Comparison of ENCODE assay signal across 8 cellular contexts in genomic region chr9:78235771-78236510, GRCh38. TPM values are rescaled to one million over a fixed set of nuclear protein-coding genes. Genes with fewer than 3 reads are reported as not detected.
DNase-seq lines count a peak whose midpoint lies in the region; ATAC-seq, FAIRE-seq and TF ChIP-seq lines count a peak whose summit lies in the region.

CEP78 (plus strand) TSS chr9:78236075; CDS start chr9:78236351, 276 bp downstream.

- DNase-seq in AG04450 (ENCODE audit: low read depth, low spot score) (peak; percentile 81), NCI-H2196 treated with DMSO at 0.1 percent for 48 hours (lab: John Stamatoyannopoulos, UW; ENCODE audit: unreplicated experiment) (peak; percentile 78), bronchial epithelial cell (ENCODE audit: low read depth) (peak; percentile 88), iPS-NIHi11 (ENCODE audit: low spot score) (peak; percentile 96), small intestine (peak; percentile 93)

- CTCF ChIA-PET in AG04450 (lab: Charles Lee): interaction anchor here (1.5 kb wide), 1 partner anchor 133 kb away, joined by 3 read pairs; no protein-coding TSS in a partner anchor

- FAIRE-seq in bronchial epithelial cell (lab: Jason Lieb, UNC): no peak
- FAIRE-seq in small intestine (lab: Jason Lieb, UNC): no peak

- H3K27ac ChIP-seq in AG04450 (ENCODE audit: low read depth, low read length): peak within 1 kb of the TSS; percentile 75
- peak within 1 kb of the TSS; percentile 75 to 89 for H3K27ac ChIP-seq in small intestine (ENCODE audit: low read depth in 1 of 2, low read length in 1 of 2)

- ATAC-seq in GM18870 (IDR thresholded peaks at IDR 0.05; ENCODE audit: unreplicated experiment) (peak; percentile 96), HG03108 (IDR thresholded peaks at IDR 0.05; ENCODE audit: unreplicated experiment) (peak; percentile 99)

- POLR2A ChIA-PET in AG04450 (lab: Yijun Ruan, JAX): interaction anchor here (0.8 to 1.2 kb wide), 2 partner anchors 61 to 528 kb away, joined by 4 to 6 read pairs; partner anchors contain the start of gene PSAT1

- no peaks in the 10 kb centered on the region for H3K9me3 ChIP-seq in AG04450 (ENCODE audit: control insufficient read depth, insufficient read depth, low read length)
- no peaks in the 10 kb centered on the region for H3K9me3 ChIP-seq in small intestine (ENCODE audit: control insufficient read depth, low read depth)

- H3K27me3 ChIP-seq in AG04450 (ENCODE audit: control insufficient read depth, insufficient read depth, low read length) (no peaks in the 10 kb centered on the region), bronchial epithelial cell (ENCODE audit: control insufficient read depth, insufficient read depth, low read length) (no peaks in the 10 kb centered on the region), small intestine (ENCODE audit: control insufficient read depth in 2 of 2, insufficient read depth in 2 of 2, low read length in 2 of 2) (no peaks in the 10 kb centered on the region)

- TF ChIP-seq CTCF in AG04450 (IDR thresholded peaks at IDR 0.05; ENCODE audit: low read depth, low read length) (no peak), WI38 (IDR thresholded peaks at IDR 0.05; ENCODE audit: low read depth, low read length) (no peak), bronchial epithelial cell (IDR thresholded peaks at IDR 0.05; ENCODE audit: insufficient read depth, low read length, severe bottlenecking) (no peak)

- H3K4me3 ChIP-seq in AG04450 (ENCODE audit: low read depth, low read length) (peak within 1 kb of the TSS; percentile 80), WI38 (ENCODE audit: low read depth, low read length) (peak within 1 kb of the TSS; percentile 72), bronchial epithelial cell (ENCODE audit: low read depth, low read length) (peak within 1 kb of the TSS; percentile 86), small intestine (ENCODE audit: low read depth in 1 of 2, low read length in 2 of 2) (peak within 1 kb of the TSS; percentile 77 to 91)

- no peaks in the 10 kb centered on the region for H3K36me3 ChIP-seq in bronchial epithelial cell (ENCODE audit: control insufficient read depth, insufficient read depth, low read length)
- H3K36me3 ChIP-seq in small intestine (ENCODE audit: control insufficient read depth in 2 of 2, insufficient read depth in 2 of 2, low read length in 2 of 2): no peaks in the 10 kb centered on the region

- WGBS in small intestine, 3 donors: 0% methylated on average over 85 to 86 of the region's 86 CpGs

- no peaks in the 10 kb centered on the region for H3K4me1 ChIP-seq in small intestine (ENCODE audit: control insufficient read depth in 2 of 2, insufficient read depth in 1 of 2, low read depth in 1 of 2, low read length in 1 of 2)

RNA-seq across cellular contexts. Expression of gene CEP78, which starts in this region (rescaled TPM):
- polyA plus RNA-seq in AG04450 (2011; rRNA removed): 7.8 and 11.0 TPM in 2 replicates
- 5.7 and 8.0 TPM in 2 replicates for polyA minus RNA-seq in AG04450 (2011; rRNA and poly(A)+ RNA removed)
- total RNA-seq in bronchial epithelial cell: 5.9 and 7.4 TPM in 2 replicates
- 1 to 10 TPM in 2 of 3 donors, under 1 TPM in 1; 0.81 to 9.8 (median 1.6) TPM for polyA plus RNA-seq in small intestine

Comparison
In these comparisons a context has a peak if more than half of its experiments do, and no peak if none do; other contexts are left out.
1. Peak in every context shown above with its lines: DNase-seq, ATAC-seq, H3K4me3 ChIP-seq and H3K27ac ChIP-seq.